In genomic region chr3:14602006-14602803, GRCh38 we compare ENCODE assay signal across 1 cellular context.
TF ChIP-seq lines count a peak whose summit lies in the region.

No MANE protein-coding gene starts in this region.

TF ChIP-seq in HCT116, 20 proteins besides CTCF, POLR2A, EP300 and RAD21 (continued from another document):
- no peak for TF ChIP-seq REST (IDR thresholded peaks at IDR 0.05; ENCODE audit: low read depth)
- TF ChIP-seq MAX (IDR thresholded peaks at IDR 0.05): no peak
- no peak for TF ChIP-seq ZFX (IDR thresholded peaks at IDR 0.05)
- TF ChIP-seq ZNF274 (IDR thresholded peaks at IDR 0.05; ENCODE audit: low read depth, low read length): no peak
- no peak for TF ChIP-seq CBX3 (IDR thresholded peaks at IDR 0.05; ENCODE audit: low read depth)
- TF ChIP-seq ELF1 (IDR thresholded peaks at IDR 0.05; ENCODE audit: borderline replicate concordance, low read depth): no peak
- no peak for TF ChIP-seq CEBPB (IDR thresholded peaks at IDR 0.05; ENCODE audit: low read depth)
- TF ChIP-seq ZBTB33 (IDR thresholded peaks at IDR 0.05; ENCODE audit: extremely low read depth, insufficient replicate concordance, low read length): no peak
- TF ChIP-seq EZH2 (IDR thresholded peaks at IDR 0.05): no peak
- TF ChIP-seq EGR1 (IDR thresholded peaks at IDR 0.05; ENCODE audit: low read depth): no peak
TF ChIP-seq in HCT116: peak in this region for 0.
